Comparison of ENCODE assay signal across 18 cellular contexts in genomic region chr1:112721966-112722524, GRCh38. TPM values are rescaled to one million over a fixed set of nuclear protein-coding genes. Genes with fewer than 3 reads are reported as not detected.
DNase-seq lines count a peak whose midpoint lies in the region; ATAC-seq, FAIRE-seq and TF ChIP-seq lines count a peak whose summit lies in the region.
"Had no signal": no experiment of that assay in that cellular context is flagged by ENCODE, and none has a peak within 500 bp of the region (broad histone marks: within the 10 kb centered on the region; RNA-seq: fewer than 3 reads in every experiment).

No MANE protein-coding gene starts in this region.

- ATAC-seq in GM18519 (IDR thresholded peaks at IDR 0.05; ENCODE audit: low FRiP score, unreplicated experiment), result no peak
- no peak for ATAC-seq in GM21528 (IDR thresholded peaks at IDR 0.05; ENCODE audit: low FRiP score, unreplicated experiment)

- TF ChIP-seq POLR2A in GM12891 (IDR thresholded peaks at IDR 0.05; ENCODE audit: low read depth, low read length), result no peak

- H3K36me3 ChIP-seq in BE2C, result no peaks in the 10 kb centered on the region

- DNase-seq in BE2C (peak; percentile 61), G401 (ENCODE audit: low spot score) (peak; percentile 45), mesothelial cell of epicardium (ENCODE audit: low spot score in 2 of 2, unreplicated experiment in 2 of 2) (no peak), foreskin fibroblast (no peak), GM12891 (ENCODE audit: insufficient read length, low spot score) (no peak)
- DNase-seq: activated CD4-positive, alpha-beta T cell treated with anti-CD3 and anti-CD28 coated beads, Interleukin-2, amount 10 ng/mL, durations not matched to agents 24 days and 14 days; activated CD8-positive, alpha-beta memory T cell treated with anti-CD3 and anti-CD28 coated beads, Interleukin-2, amount 50 U/mL, for 48 hours; activated gamma-delta T cell treated with Interleukin-2 at 50 U/mL for 16 hours; aorta; hippocampal formation; mucosa of descending colon; NCI-H1105 treated with DMSO at 0.1 percent for 48 hours; RPMI8226; stimulated activated CD8-positive, alpha-beta memory T cell treated with anti-CD3 and anti-CD28 coated beads, Interleukin-4, amount 100 ng/mL, for 48 hours had no signal

- H3K4me3 ChIP-seq in BE2C (ENCODE audit: low read depth, low read length) (no peak overlapping the region), foreskin fibroblast (ENCODE audit: low read depth in 1 of 2, low read length in 2 of 2) (no peak overlapping the region)
- H3K4me3 ChIP-seq: mucosa of descending colon had no signal

- peaks cover 8% of the 10 kb centered on the region; the same call in 1 of the 2 replicates for H3K4me1 ChIP-seq in BE2C

- no peaks in the 10 kb centered on the region for H3K9me3 Mint-ChIP-seq in dendritic cell treated with granulocyte-macrophage colony-stimulating factor and Interleukin-4, amounts not matched to agents 40 ng/mL and 50 ng/mL, for 4 days
- no peaks in the 10 kb centered on the region for H3K9me3 Mint-ChIP-seq in mesothelial cell of epicardium
- H3K9me3 Mint-ChIP-seq: activated CD4-positive, alpha-beta T cell treated with anti-CD3 and anti-CD28 coated beads, Interleukin-2, amount 10 ng/mL, durations not matched to agents 24 days and 14 days had no signal

- intact Hi-C loops in dendritic cell treated with granulocyte-macrophage colony-stimulating factor and Interleukin-4, amounts not matched to agents 40 ng/mL and 50 ng/mL, for 4 days (cut with micrococcal nuclease), result no loop called here

- peaks cover 12% of the 10 kb centered on the region for H3K27me3 ChIP-seq in BE2C

- peaks cover 23% of the 10 kb centered on the region for H3K27me3 Mint-ChIP-seq in dendritic cell treated with granulocyte-macrophage colony-stimulating factor and Interleukin-4, amounts not matched to agents 40 ng/mL and 50 ng/mL, for 4 days
- peaks cover 13% of the 10 kb centered on the region for H3K27me3 Mint-ChIP-seq in mesothelial cell of epicardium (ENCODE audit: low read depth)

- H3K9me3 ChIP-seq in BE2C, result no peaks in the 10 kb centered on the region
- H3K9me3 ChIP-seq: mucosa of descending colon had no signal

- no peak for TF ChIP-seq CTCF in BE2C (IDR thresholded peaks at IDR 0.05; ENCODE audit: low read depth, low read length)
- TF ChIP-seq CTCF in mesothelial cell of epicardium (IDR thresholded peaks at IDR 0.05; ENCODE audit: unreplicated experiment), result no peak
- no peak for TF ChIP-seq CTCF in foreskin fibroblast (IDR thresholded peaks at IDR 0.05; ENCODE audit: low read depth, low read length)

- H3K27ac Mint-ChIP-seq in dendritic cell treated with granulocyte-macrophage colony-stimulating factor and Interleukin-4, amounts not matched to agents 40 ng/mL and 50 ng/mL, for 4 days, result peak overlapping the region; percentile 2
- H3K27ac Mint-ChIP-seq in mesothelial cell of epicardium, result peak overlapping the region; percentile 97
- H3K27ac Mint-ChIP-seq: activated CD4-positive, alpha-beta T cell treated with anti-CD3 and anti-CD28 coated beads, Interleukin-2, amount 10 ng/mL, durations not matched to agents 24 days and 14 days had no signal

- no peak overlapping the region for H3K4me3 Mint-ChIP-seq in dendritic cell treated with granulocyte-macrophage colony-stimulating factor and Interleukin-4, amounts not matched to agents 40 ng/mL and 50 ng/mL, for 4 days
- peak overlapping the region; percentile 67 for H3K4me3 Mint-ChIP-seq in mesothelial cell of epicardium
- H3K4me3 Mint-ChIP-seq: activated CD4-positive, alpha-beta T cell treated with anti-CD3 and anti-CD28 coated beads, Interleukin-2, amount 10 ng/mL, durations not matched to agents 24 days and 14 days had no signal

- no peak for FAIRE-seq in GM12891 (lab: Jason Lieb, UNC)
- FAIRE-seq: small intestine had no signal

- in situ Hi-C loops in G401 (cut with HindIII; ENCODE audit: low sequenced_read_pairs), result no loop called here

- peaks cover 64% of the 10 kb centered on the region for H3K4me1 Mint-ChIP-seq in dendritic cell treated with granulocyte-macrophage colony-stimulating factor and Interleukin-4, amounts not matched to agents 40 ng/mL and 50 ng/mL, for 4 days (ENCODE audit: low read depth)
- peaks cover 22% of the 10 kb centered on the region for H3K4me1 Mint-ChIP-seq in mesothelial cell of epicardium

- no peaks in the 10 kb centered on the region for H3K36me3 Mint-ChIP-seq in dendritic cell treated with granulocyte-macrophage colony-stimulating factor and Interleukin-4, amounts not matched to agents 40 ng/mL and 50 ng/mL, for 4 days (ENCODE audit: low read depth)
- no peaks in the 10 kb centered on the region for H3K36me3 Mint-ChIP-seq in mesothelial cell of epicardium

TF ChIP-seq in GM12891, 5 proteins besides CTCF, POLR2A, EP300 and RAD21:
- TF ChIP-seq PAX5 (IDR thresholded peaks at IDR 0.05; ENCODE audit: insufficient read depth, low read length, severe bottlenecking) (no peak), POLR2AphosphoS5 (IDR thresholded peaks at IDR 0.05; ENCODE audit: low read depth, low read length) (no peak), SPI1 (IDR thresholded peaks at IDR 0.05; ENCODE audit: low read depth, low read length) (no peak), POU2F2 (IDR thresholded peaks at IDR 0.05; ENCODE audit: low read depth, low read length) (no peak), TAF1 (IDR thresholded peaks at IDR 0.05; ENCODE audit: low read depth, low read length) (no peak)

RNA-seq across cellular contexts. Expression of gene PPM1J, which starts 6.9 kb away (rescaled TPM):
- polyA plus RNA-seq in BE2C (2012; ENCODE audit: insufficient read depth, insufficient read length, low read depth), result not detected
- total RNA-seq in G401 (2014; rRNA removed; shearing (Covaris generic)), result 10.1 and 13.2 TPM in 2 replicates
- 4.3 to 4.7 TPM (median 4.4 TPM) in 3 replicates for total RNA-seq in mesothelial cell of epicardium
- polyA plus RNA-seq in GM12891 (2012; ENCODE audit: low read depth, missing spikeins), result 0.44 TPM

RNA-seq across cellular contexts. Expression of gene RHOC, which starts 15.1 kb away (rescaled TPM):
- polyA plus RNA-seq in BE2C (2012; ENCODE audit: insufficient read depth, insufficient read length, low read depth), result 335 TPM
- total RNA-seq in G401 (2014; rRNA removed; shearing (Covaris generic)), result 381 and 425 TPM in 2 replicates
- total RNA-seq in mesothelial cell of epicardium, result 159 to 163 TPM (median 162 TPM) in 3 replicates
- polyA plus RNA-seq in GM12891 (2012; ENCODE audit: low read depth, missing spikeins), result 267 TPM

RNA-seq across cellular contexts. Expression of gene MOV10, which starts 47.6 kb away (rescaled TPM):
- polyA plus RNA-seq in BE2C (2012; ENCODE audit: insufficient read depth, insufficient read length, low read depth), result 10.2 TPM
- 61.1 and 73.7 TPM in 2 replicates for total RNA-seq in G401 (2014; rRNA removed; shearing (Covaris generic))
- total RNA-seq in mesothelial cell of epicardium, result 145 to 163 TPM (median 154 TPM) in 3 replicates
- polyA plus RNA-seq in GM12891 (2012; ENCODE audit: low read depth, missing spikeins), result 59.1 TPM

Comparison
In these comparisons a context has a peak if more than half of its experiments do, and no peak if none do; other contexts are left out.
1. DNase-seq: peak in BE2C (single experiment) and G401 (single experiment); none in mesothelial cell of epicardium (0 of 2), foreskin fibroblast (0 of 2) and GM12891 (single experiment).